Comparison of ENCODE assay signal across 1 cellular context in the genomic region with DNA sequence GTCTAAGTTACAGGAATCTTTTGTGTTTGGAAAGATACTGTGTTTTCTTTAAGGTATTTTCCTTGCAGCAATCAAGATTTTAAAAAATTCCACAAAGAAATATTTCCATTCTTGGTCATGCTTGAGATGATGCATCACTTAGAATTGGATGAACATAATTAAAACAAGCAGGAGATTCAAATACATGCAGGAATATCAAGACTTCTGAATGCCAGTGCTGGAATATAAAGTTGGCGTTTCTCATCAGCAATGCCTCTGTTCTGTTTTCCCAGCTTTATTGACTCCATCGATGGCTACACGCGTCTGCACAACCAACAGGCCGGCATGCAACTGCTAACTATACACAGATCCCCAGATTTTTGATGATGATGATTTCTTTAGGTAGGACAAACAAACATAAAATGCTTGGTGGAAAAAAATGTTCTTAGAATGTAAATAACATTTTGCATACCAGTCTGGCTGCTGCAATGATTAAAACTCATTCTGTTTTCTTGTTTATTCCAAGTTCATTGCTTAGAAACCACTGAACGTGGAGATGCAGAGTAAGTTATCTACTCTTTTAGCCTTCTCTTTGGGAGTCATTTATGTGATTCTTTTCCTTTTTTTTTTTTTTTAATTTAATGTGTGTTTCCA.
TF ChIP-seq lines count a peak whose summit lies in the region.

No MANE protein-coding gene starts in this region.

TF ChIP-seq in IMR-90, 13 proteins besides CTCF, POLR2A, EP300 and RAD21:
- no peak for TF ChIP-seq CEBPB (IDR thresholded peaks at IDR 0.05; ENCODE audit: low read depth, low read length)
- TF ChIP-seq FOS (IDR thresholded peaks at IDR 0.05; ENCODE audit: low read depth, low read length), result no peak
- no peak for TF ChIP-seq CHD1 (IDR thresholded peaks at IDR 0.05; ENCODE audit: low read depth, low read length)
TF ChIP-seq in IMR-90: peak in this region for 0.
